In the genomic region with DNA sequence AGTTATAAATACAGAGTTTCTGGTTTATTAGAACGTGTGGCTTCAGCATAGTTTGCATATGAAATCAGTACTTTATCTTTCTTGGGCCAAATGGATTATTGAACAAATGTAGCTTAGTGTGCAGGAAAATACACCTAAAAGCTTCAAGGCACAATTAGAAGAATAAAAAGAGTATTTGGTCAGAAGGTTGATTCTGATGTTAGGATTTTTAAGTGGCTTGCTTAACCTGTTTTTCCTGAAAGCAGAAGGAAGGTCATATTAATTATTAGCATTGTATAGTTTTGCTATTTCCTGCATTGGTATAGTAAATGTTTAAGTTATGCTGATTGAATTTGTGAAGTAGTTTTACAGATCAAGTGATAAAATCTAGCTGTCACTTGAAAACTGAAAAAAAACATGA, we compare ENCODE assay signal across 27 cellular contexts.
"Had no signal": no experiment of that assay in that cellular context is flagged by ENCODE, and none has a peak within 500 bp of the region (broad histone marks: within the 10 kb centered on the region; RNA-seq: fewer than 3 reads in every experiment).

No MANE protein-coding gene starts in this region.

- H3K9me3 ChIP-seq: esophagus muscularis mucosa, gastroesophageal sphincter, heart left ventricle, lower lobe of right lung, neutrophil, suprapubic skin, transverse colon, vagina had no signal

- H3K27me3 ChIP-seq: hepatocyte, vagina had no signal

- H3K27me3 Mint-ChIP-seq: progenitor cell of endocrine pancreas; stimulated activated naive CD8-positive, alpha-beta T cell treated with anti-CD3 and anti-CD28 coated beads, Interleukin-15, amount 100 ng/mL, for 72 hours had no signal

- H3K4me1 Mint-ChIP-seq: natural killer cell; stimulated activated naive CD8-positive, alpha-beta T cell treated with anti-CD3 and anti-CD28 coated beads, Interleukin-15, amount 100 ng/mL, for 72 hours had no signal

- H3K4me3 ChIP-seq: dorsolateral prefrontal cortex, esophagus muscularis mucosa, gastroesophageal sphincter, heart left ventricle, hepatocyte, lower lobe of right lung, smooth muscle cell, suprapubic skin, transverse colon, vagina had no signal

- H3K9me3 Mint-ChIP-seq: natural killer cell; neural crest cell; stimulated activated naive CD8-positive, alpha-beta T cell treated with anti-CD3 and anti-CD28 coated beads, Interleukin-15, amount 100 ng/mL, for 72 hours had no signal

- H3K4me3 Mint-ChIP-seq: natural killer cell; neural crest cell; stimulated activated naive CD8-positive, alpha-beta T cell treated with anti-CD3 and anti-CD28 coated beads, Interleukin-15, amount 100 ng/mL, for 72 hours had no signal

- H3K36me3 Mint-ChIP-seq: natural killer cell had no signal

- H3K27ac Mint-ChIP-seq: natural killer cell; progenitor cell of endocrine pancreas; stimulated activated naive CD8-positive, alpha-beta T cell treated with anti-CD3 and anti-CD28 coated beads, Interleukin-15, amount 100 ng/mL, for 72 hours had no signal

- FAIRE-seq: colon had no signal

- DNase-seq: dorsolateral prefrontal cortex; effector CD4-positive, alpha-beta T cell; foreskin keratinocyte; heart left ventricle; left cardiac atrium; left ventricle myocardium superior; lower lobe of right lung; natural killer cell; stimulated activated CD4-positive, alpha-beta T cell treated with anti-CD3 and anti-CD28 coated beads, Interleukin-12 subunit alpha, Interleukin-12 subunit beta, amount 100 ng/mL, for 4 hours; stimulated activated CD4-positive, alpha-beta T cell treated with anti-CD3 and anti-CD28 coated beads, Interleukin-1b, Interleukin-23, amount 100 ng/mL, for 48 hours; stimulated activated CD4-positive, alpha-beta T cell treated with anti-CD3 and anti-CD28 coated beads, Interleukin-4, amount 100 ng/mL, for 1 hour; stimulated activated CD8-positive, alpha-beta memory T cell treated with anti-CD3 and anti-CD28 coated beads, Interleukin-4, amount 100 ng/mL, for 48 hours; stimulated activated naive CD4-positive, alpha-beta T cell; stimulated activated naive CD8-positive, alpha-beta T cell treated with anti-CD3 and anti-CD28 coated beads, Interleukin-15, amount 100 ng/mL, for 72 hours; transverse colon had no signal

- H3K27ac ChIP-seq: dorsolateral prefrontal cortex, esophagus muscularis mucosa, foreskin keratinocyte, gastroesophageal sphincter, heart left ventricle, hepatocyte, lower lobe of right lung, neutrophil, parathyroid adenoma, suprapubic skin, transverse colon, vagina had no signal

- H3K4me1 ChIP-seq: esophagus muscularis mucosa, foreskin keratinocyte, gastroesophageal sphincter, heart left ventricle, parathyroid adenoma, suprapubic skin, transverse colon, vagina had no signal

- ATAC-seq: foreskin keratinocyte; gastroesophageal sphincter; heart left ventricle; left cardiac atrium; left ventricle myocardium superior; lower lobe of right lung; natural killer cell; sciatic nerve; stimulated activated naive CD8-positive, alpha-beta T cell treated with anti-CD3 and anti-CD28 coated beads, Interleukin-15, amount 100 ng/mL, for 72 hours had no signal

- H3K36me3 ChIP-seq: esophagus muscularis mucosa, gastroesophageal sphincter, heart left ventricle, lower lobe of right lung, neutrophil, suprapubic skin, transverse colon, vagina had no signal
